Comparison of ENCODE assay signal across 7 cellular contexts in the genomic region with DNA sequence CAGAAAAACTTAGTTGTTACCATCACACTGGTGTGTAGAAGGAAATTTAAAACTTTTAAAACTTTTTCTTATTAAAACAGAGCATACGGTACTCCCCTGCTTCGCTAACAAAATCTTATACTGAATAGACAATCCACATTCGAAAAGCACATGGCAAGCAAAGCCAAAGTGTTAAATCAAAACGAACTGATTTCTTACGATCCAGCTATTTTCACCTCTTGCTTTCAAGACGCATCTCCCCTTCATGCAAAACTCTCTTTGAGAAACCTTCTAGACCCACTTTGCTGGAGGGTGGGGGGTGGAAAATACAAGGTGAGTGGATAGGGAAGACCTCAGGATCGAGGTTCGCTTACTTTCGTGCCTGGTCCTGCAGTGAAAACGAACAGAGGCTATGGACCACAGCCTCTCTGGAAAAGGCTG. TPM values are rescaled to one million over a fixed set of nuclear protein-coding genes. Genes with fewer than 3 reads are reported as not detected.
A peak's percentile ranks its signal among the peaks of the same experiment; 100 is the strongest.
DNase-seq lines count a peak whose midpoint lies in the region; ATAC-seq and TF ChIP-seq lines count a peak whose summit lies in the region.

No MANE protein-coding gene starts in this region.

- H3K4me3 ChIP-seq in WERI-Rb-1 (ENCODE audit: low read depth, low read length): peak overlapping the region; percentile 78
- H3K4me3 ChIP-seq in hepatocyte: peak overlapping the region; percentile 81
- peak overlapping the region; percentile 74 to 91 (median 82) for H3K4me3 ChIP-seq in spleen

- peak overlapping the region; percentile 74 for H3K4me2 ChIP-seq in hepatocyte

- intact Hi-C loops in spleen (cut with DNase I; ENCODE audit: low total_unique reads): loop anchor here (10.0 kb wide), 1 partner anchor 83 kb away; no protein-coding TSS in a partner anchor
- intact Hi-C loops in posterior cingulate gyrus (cut with DNase I): loop anchor here (5.0 kb wide), 2 partner anchors 50 to 815 kb away; no protein-coding TSS in a partner anchor

- DNase-seq in HEK293T (ENCODE audit: extremely low spot score) (no peak), WERI-Rb-1 (no peak), hepatocyte (ENCODE audit: low spot score) (no peak), spleen (no peak), posterior cingulate gyrus (no peak), NCI-H146 treated with DMSO at 0.1 percent for 48 hours (lab: John Stamatoyannopoulos, UW; ENCODE audit: unreplicated experiment) (no peak)

- H3K79me2 ChIP-seq in hepatocyte: peaks cover 78% of the 10 kb centered on the region

- TF ChIP-seq POLR2A in spleen (IDR thresholded peaks at IDR 0.05): no peak

- no peaks in the 10 kb centered on the region for H3K27me3 ChIP-seq in WERI-Rb-1 (ENCODE audit: insufficient read depth, low read depth, severe bottlenecking)
- no peaks in the 10 kb centered on the region for H3K27me3 ChIP-seq in hepatocyte
- H3K27me3 ChIP-seq in spleen (replicated peaks in 1 of 7): no peaks in the 10 kb centered on the region

- POLR2A ChIA-PET in HEK293T (lab: Yijun Ruan, JAX): no interaction called here

- H3K27ac ChIP-seq in WERI-Rb-1 (peak overlapping the region; percentile 97), hepatocyte (peak overlapping the region; percentile 96), spleen (peak overlapping the region; percentile 89 to 98 (median 96))

- WGBS in hepatocyte (ENCODE audit: low lambda C conversion rate, missing lambda C conversion rate): under 1% methylated on average over 10 of the region's 10 CpGs
- WGBS in spleen, 5 donors: 0 to 2% (median 1%) methylated on average over 10 of the region's 10 CpGs

- H4K20me1 ChIP-seq in hepatocyte (ENCODE audit: insufficient read depth, poor library complexity, severe bottlenecking): peaks cover 16% of the 10 kb centered on the region

- H3K9me3 ChIP-seq in WERI-Rb-1 (ENCODE audit: severe bottlenecking) (no peaks in the 10 kb centered on the region), hepatocyte (ENCODE audit: low read depth) (no peaks in the 10 kb centered on the region), spleen (no peaks in the 10 kb centered on the region)

- H3K36me3 ChIP-seq in WERI-Rb-1 (peaks cover 4% of the 10 kb centered on the region; the same call in 1 of the 2 replicates), hepatocyte (replicated peaks; ENCODE audit: insufficient read depth, low read depth) (no peaks in the 10 kb centered on the region), spleen (peaks cover 0 to 24% (median 3%) of the 10 kb centered on the region in 6 donors)

- CTCF ChIA-PET in HEK293T (lab: Yijun Ruan, JAX): no interaction called here

- peak overlapping the region; percentile 50 for H2AFZ ChIP-seq in hepatocyte

- no peak for TF ChIP-seq CTCF in WERI-Rb-1 (IDR thresholded peaks at IDR 0.05; ENCODE audit: low read depth, low read length)
- TF ChIP-seq CTCF in hepatocyte (IDR thresholded peaks at IDR 0.05; ENCODE audit: poor library complexity): no peak
- TF ChIP-seq CTCF in spleen (IDR thresholded peaks at IDR 0.05 in 8 of 11, conservative IDR thresholded peaks at IDR 0.05 in 3 of 11): no peak

- H3K9me2 ChIP-seq in hepatocyte (replicated peaks; ENCODE audit: insufficient read depth): no peaks in the 10 kb centered on the region

- H3K4me1 ChIP-seq in hepatocyte (ENCODE audit: insufficient read depth): peaks cover 20% of the 10 kb centered on the region
- H3K4me1 ChIP-seq in spleen: peaks cover 42 to 89% (median 58%) of the 10 kb centered on the region in 6 donors

- no peak for ATAC-seq in HG03097 (IDR thresholded peaks at IDR 0.05; ENCODE audit: low FRiP score, unreplicated experiment)

TF ChIP-seq in HEK293T, 16 proteins besides CTCF, POLR2A, EP300 and RAD21:
- TF ChIP-seq LEF1 (IDR thresholded peaks at IDR 0.05; ENCODE audit: borderline replicate concordance): no peak
- TF ChIP-seq TARDBP (IDR thresholded peaks at IDR 0.05): no peak
- TF ChIP-seq L3MBTL2 (conservative IDR thresholded peaks at IDR 0.05): peak; percentile 49; the same call in 1 of the 2 replicates
- TF ChIP-seq FOXA1 (IDR thresholded peaks at IDR 0.05): no peak

RNA-seq across cellular contexts. Expression of a gene that starts 0.3 kb away (rescaled TPM):
- total RNA-seq in hepatocyte: 24.6 and 40.4 TPM in 2 replicates
- polyA plus RNA-seq in hepatocyte: 12.6 and 13.8 TPM in 2 replicates
- 10 to 100 TPM; 16.4 to 30.0 (median 21.2) TPM for total RNA-seq in spleen
- 10 to 100 TPM; 27.9 to 31.1 (median 29.9) TPM for polyA plus RNA-seq in spleen

RNA-seq across cellular contexts. Expression of a gene that starts 0.8 kb away (rescaled TPM):
- total RNA-seq in hepatocyte: 43.7 and 56.4 TPM in 2 replicates
- 22.3 and 24.1 TPM in 2 replicates for polyA plus RNA-seq in hepatocyte
- 100 to 1,000 TPM in 2 of 7 donors, 10 to 100 TPM in 5; 62.2 to 142 (median 77.2) TPM for total RNA-seq in spleen
- polyA plus RNA-seq in spleen: 10 to 100 TPM; 27.2 to 41.8 (median 28.0) TPM
